ENCODE assay signal across 3 cellular contexts in the genomic region with DNA sequence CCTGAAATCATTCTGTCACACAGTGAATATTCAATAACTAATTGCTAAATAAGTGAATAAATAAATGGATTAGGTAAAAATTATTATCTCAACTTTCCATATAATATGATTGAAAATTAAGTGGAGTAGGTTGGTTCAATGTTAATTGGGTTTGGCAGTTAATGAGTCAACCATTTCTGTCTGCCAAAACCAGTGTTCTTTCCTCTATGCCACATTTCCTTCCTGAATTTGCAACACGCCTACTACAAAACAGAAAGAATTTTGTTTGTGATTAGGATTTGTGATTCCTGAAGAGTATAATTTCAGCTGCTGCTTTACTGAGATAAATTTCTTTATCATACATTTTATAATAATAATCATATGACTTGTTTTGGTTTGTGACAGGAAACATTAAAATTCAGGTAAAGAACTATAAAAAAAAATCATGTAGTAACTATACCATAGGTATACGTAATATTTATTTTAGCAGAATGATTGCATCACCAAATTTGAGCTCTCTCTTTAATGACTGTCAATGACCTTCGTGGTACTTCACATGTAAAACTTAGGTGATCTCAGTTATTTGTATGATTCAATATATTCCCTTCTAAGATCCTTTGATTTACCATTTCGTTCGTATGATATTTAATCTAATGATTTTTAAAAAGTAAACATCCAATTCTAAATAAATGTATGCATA.
TF ChIP-seq lines count a peak whose summit lies in the region.

No MANE protein-coding gene starts in this region.

TF ChIP-seq in SK-N-SH, 30 proteins besides CTCF, POLR2A, EP300 and RAD21 (continued from another document):
- TF ChIP-seq, protein P1, sequence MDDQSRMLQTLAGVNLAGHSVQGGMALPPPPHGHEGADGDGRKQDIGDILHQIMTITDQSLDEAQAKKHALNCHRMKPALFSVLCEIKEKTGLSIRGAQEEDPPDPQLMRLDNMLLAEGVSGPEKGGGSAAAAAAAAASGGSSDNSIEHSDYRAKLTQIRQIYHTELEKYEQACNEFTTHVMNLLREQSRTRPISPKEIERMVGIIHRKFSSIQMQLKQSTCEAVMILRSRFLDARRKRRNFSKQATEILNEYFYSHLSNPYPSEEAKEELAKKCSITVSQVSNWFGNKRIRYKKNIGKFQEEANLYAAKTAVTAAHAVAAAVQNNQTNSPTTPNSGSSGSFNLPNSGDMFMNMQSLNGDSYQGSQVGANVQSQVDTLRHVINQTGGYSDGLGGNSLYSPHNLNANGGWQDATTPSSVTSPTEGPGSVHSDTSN (IDR thresholded peaks at IDR 0.05) = peak; percentile 10; the same call in 1 of the 2 replicates

TF ChIP-seq in SK-N-SH treated with all-trans-retinoic acid at 6 μM for 48 hours, 23 proteins besides CTCF, POLR2A, EP300 and RAD21 (continued from another document):
- TF ChIP-seq, protein P2, sequence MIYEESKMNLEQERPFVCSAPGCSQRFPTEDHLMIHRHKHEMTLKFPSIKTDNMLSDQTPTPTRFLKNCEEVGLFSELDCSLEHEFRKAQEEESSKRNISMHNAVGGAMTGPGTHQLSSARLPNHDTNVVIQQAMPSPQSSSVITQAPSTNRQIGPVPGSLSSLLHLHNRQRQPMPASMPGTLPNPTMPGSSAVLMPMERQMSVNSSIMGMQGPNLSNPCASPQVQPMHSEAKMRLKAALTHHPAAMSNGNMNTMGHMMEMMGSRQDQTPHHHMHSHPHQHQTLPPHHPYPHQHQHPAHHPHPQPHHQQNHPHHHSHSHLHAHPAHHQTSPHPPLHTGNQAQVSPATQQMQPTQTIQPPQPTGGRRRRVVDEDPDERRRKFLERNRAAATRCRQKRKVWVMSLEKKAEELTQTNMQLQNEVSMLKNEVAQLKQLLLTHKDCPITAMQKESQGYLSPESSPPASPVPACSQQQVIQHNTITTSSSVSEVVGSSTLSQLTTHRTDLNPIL (CRISPR knock-in tag; IDR thresholded peaks at IDR 0.05; ENCODE audit: low read depth) = no peak
- no peak for TF ChIP-seq OSR1 (CRISPR knock-in tag; IDR thresholded peaks at IDR 0.05)

TF ChIP-seq in K562, 482 proteins besides CTCF, POLR2A, EP300 and RAD21 (continued from another document):
- TF ChIP-seq, protein P3, sequence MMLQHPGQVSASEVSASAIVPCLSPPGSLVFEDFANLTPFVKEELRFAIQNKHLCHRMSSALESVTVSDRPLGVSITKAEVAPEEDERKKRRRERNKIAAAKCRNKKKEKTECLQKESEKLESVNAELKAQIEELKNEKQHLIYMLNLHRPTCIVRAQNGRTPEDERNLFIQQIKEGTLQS (IDR thresholded peaks at IDR 0.05) = peak; percentile 64
- TF ChIP-seq, protein P3 (CRISPR knock-in tag; conservative IDR thresholded peaks at IDR 0.05) = no peak
- TF ChIP-seq CEBPB (tag; IDR thresholded peaks at IDR 0.05) (peak; percentile 39; the same call in 1 of the 2 replicates), MEF2A (IDR thresholded peaks at IDR 0.05; ENCODE audit: control insufficient read depth, low read depth, low read length) (no peak), CEBPG (CRISPR knock-in tag; IDR thresholded peaks at IDR 0.05) (no peak), CEBPG (tag; conservative IDR thresholded peaks at IDR 0.05 in 1 of 2, IDR thresholded peaks at IDR 0.05 in 1 of 2) (peak; percentile 37 to 75; a peak in 3 of 4 replicates)
